In genomic region chr6:35406666-35407065, GRCh38 we compare ENCODE assay signal across 27 cellular contexts.
"Had no signal": no experiment of that assay in that cellular context is flagged by ENCODE, and none has a peak within 500 bp of the region (broad histone marks: within the 10 kb centered on the region; RNA-seq: fewer than 3 reads in every experiment).

No MANE protein-coding gene starts in this region.

- H3K9me3 Mint-ChIP-seq: activated naive CD4-positive, alpha-beta T cell treated with anti-CD3 and anti-CD28 coated beads, Interleukin-2, amount 10 ng/mL, durations not matched to agents 7 days and 5 days; activated naive CD8-positive, alpha-beta T cell treated with anti-CD3 and anti-CD28 coated beads, Interleukin-2, amount 10 ng/mL, durations not matched to agents 7 days and 5 days; brain; natural killer cell treated with Interleukin-12 subunit alpha and Interleukin-12 subunit beta and Interleukin-15 and Interleukin-18, amount 100 ng/mL, for 72 hours had no signal

- FAIRE-seq: small intestine had no signal

- H3K4me3 Mint-ChIP-seq: activated naive CD4-positive, alpha-beta T cell treated with anti-CD3 and anti-CD28 coated beads, Interleukin-2, amount 10 ng/mL, durations not matched to agents 7 days and 5 days; activated naive CD8-positive, alpha-beta T cell treated with anti-CD3 and anti-CD28 coated beads, Interleukin-2, amount 10 ng/mL, durations not matched to agents 7 days and 5 days; brain; natural killer cell treated with Interleukin-12 subunit alpha and Interleukin-12 subunit beta and Interleukin-15 and Interleukin-18, amount 100 ng/mL, for 72 hours had no signal

- ATAC-seq: activated CD4-positive, CD25-positive, alpha-beta regulatory T cell treated with anti-CD3 and anti-CD28 coated beads, Interleukin-2, amount 50 U/mL, for 24 hours; left lung; lower lobe of right lung; natural killer cell treated with Interleukin-12 subunit alpha and Interleukin-12 subunit beta and Interleukin-15 and Interleukin-18, amount 100 ng/mL, for 72 hours had no signal

- H3K27me3 Mint-ChIP-seq: activated naive CD4-positive, alpha-beta T cell treated with anti-CD3 and anti-CD28 coated beads, Interleukin-2, amount 10 ng/mL, durations not matched to agents 7 days and 5 days; activated naive CD8-positive, alpha-beta T cell treated with anti-CD3 and anti-CD28 coated beads, Interleukin-2, amount 10 ng/mL, durations not matched to agents 7 days and 5 days; brain; natural killer cell treated with Interleukin-12 subunit alpha and Interleukin-12 subunit beta and Interleukin-15 and Interleukin-18, amount 100 ng/mL, for 72 hours had no signal

- H3K9me3 ChIP-seq: ascending aorta, esophagus muscularis mucosa, left lung, lower lobe of right lung, neutrophil, ovary, prostate gland, sigmoid colon, suprapubic skin, tibial nerve had no signal

- H3K27me3 ChIP-seq: ascending aorta, esophagus muscularis mucosa, left lung, neutrophil, ovary, sigmoid colon, suprapubic skin, tibial nerve had no signal

- H3K4me1 ChIP-seq: ascending aorta, prostate gland, sigmoid colon had no signal

- H3K4me3 ChIP-seq: ascending aorta, coronary artery, esophagus muscularis mucosa, left lung, lower lobe of right lung, ovary, prostate gland, sigmoid colon, suprapubic skin, tibial nerve had no signal

- H3K36me3 ChIP-seq: neutrophil, ovary, prostate gland had no signal

- H3K27ac ChIP-seq: ascending aorta, coronary artery, esophagus muscularis mucosa, left lung, lower lobe of right lung, neutrophil, ovary, prostate gland, sigmoid colon, suprapubic skin, tibial nerve, WERI-Rb-1 had no signal

- H3K36me3 Mint-ChIP-seq: natural killer cell treated with Interleukin-12 subunit alpha and Interleukin-12 subunit beta and Interleukin-15 and Interleukin-18, amount 100 ng/mL, for 72 hours had no signal

- DNase-seq: activated CD4-positive, alpha-beta T cell treated with anti-CD3 and anti-CD28 coated beads for 48 hours; activated CD4-positive, alpha-beta T cell treated with anti-CD3 and anti-CD28 coated beads, Interleukin-2, amount 50 U/mL, for 48 hours; activated CD8-positive, alpha-beta memory T cell treated with anti-CD3 and anti-CD28 coated beads for 24 hours; activated gamma-delta T cell; activated naive CD4-positive, alpha-beta T cell treated with anti-CD3 and anti-CD28 coated beads, Interleukin-2, amount 10 ng/mL, durations not matched to agents 7 days and 5 days; activated naive CD8-positive, alpha-beta T cell treated with anti-CD3 and anti-CD28 coated beads, Interleukin-2, amount 10 ng/mL, durations not matched to agents 7 days and 5 days; foreskin melanocyte; kidney glomerular epithelial cell; left lung; lower lobe of right lung; mesendoderm; ovary; sigmoid colon; small intestine; stimulated activated CD4-positive, alpha-beta T cell treated with anti-CD3 and anti-CD28 coated beads, Interleukin-4, amount 100 ng/mL, for 24 hours; stimulated activated naive CD4-positive, alpha-beta T cell; WERI-Rb-1 had no signal
